Comparison of ENCODE assay signal across 8 cellular contexts in genomic region chr2:218659988-218660358, GRCh38. TPM values are rescaled to one million over a fixed set of nuclear protein-coding genes. Genes with fewer than 3 reads are reported as not detected.
DNase-seq lines count a peak whose midpoint lies in the region; ATAC-seq, FAIRE-seq and TF ChIP-seq lines count a peak whose summit lies in the region.

No MANE protein-coding gene starts in this region.

- H3K36me3 ChIP-seq in heart right ventricle = peaks cover 0 to 68% (median 40%) of the 10 kb centered on the region in 9 donors
- H3K36me3 ChIP-seq in mesenchymal stem cell (ENCODE audit: control insufficient read depth in 1 of 2, insufficient read depth in 2 of 2, low read depth in 1 of 2, low read length in 2 of 2) = peaks cover 56 to 69% of the 10 kb centered on the region in 2 experiments
- peaks cover 4 to 22% of the 10 kb centered on the region in 2 donors for H3K36me3 ChIP-seq in aorta (ENCODE audit: control insufficient read depth in 1 of 2, insufficient read depth in 2 of 2, low read length in 1 of 2)
- H3K36me3 ChIP-seq in small intestine (ENCODE audit: control insufficient read depth in 2 of 2, insufficient read depth in 2 of 2, low read length in 2 of 2) = peaks cover 7 to 17% of the 10 kb centered on the region in 2 donors

- H2BK15ac ChIP-seq in mesenchymal stem cell (ENCODE audit: low read depth, poor library complexity, severe bottlenecking) = no peak overlapping the region

- intact Hi-C loops in heart right ventricle (cut with DNase I) (loop anchor here in 5 of 10 donors (5.0 to 10.0 kb wide), 6 partner anchors 88 to 385 kb away; partner anchors contain the start of genes CNOT9 (in 3 of the 5), USP37 (in 3 of the 5), AAMP (in 1 of the 5) and PNKD (in 1 of the 5)), left ventricle myocardium superior (cut with micrococcal nuclease) (no loop called here), aorta (cut with DNase I) (loop anchor here in 1 of 2 donors (1.0 kb wide), 1 partner anchor 254 kb away; no protein-coding TSS in a partner anchor)

- peaks cover 19% of the 10 kb centered on the region for H3K27me3 Mint-ChIP-seq in brain

- H3K4me3 ChIP-seq in heart right ventricle (peak overlapping the region; percentile 79 to 97 (median 92)), mesenchymal stem cell (ENCODE audit: insufficient read depth in 1 of 2, low read depth in 1 of 2, low read length in 2 of 2) (peak overlapping the region; percentile 69 to 97), aorta (ENCODE audit: low read length in 2 of 2) (peak overlapping the region; percentile 46 to 72), small intestine (ENCODE audit: low read depth in 1 of 2, low read length in 2 of 2) (peak overlapping the region in 1 of 2 donors; percentile 77)

- TF ChIP-seq CTCF in heart right ventricle (IDR thresholded peaks at IDR 0.05) (no peak), brain (conservative IDR thresholded peaks at IDR 0.05) (no peak)

- H3K4me1 Mint-ChIP-seq in brain = peaks cover 30% of the 10 kb centered on the region

- no peak overlapping the region for H2BK120ac ChIP-seq in mesenchymal stem cell (ENCODE audit: low read depth, low read length)

- peaks cover 35% of the 10 kb centered on the region for H3K36me3 Mint-ChIP-seq in brain

- peak overlapping the region; percentile 1 to 76 for H3K4ac ChIP-seq in mesenchymal stem cell (ENCODE audit: low read depth in 1 of 2, low read length in 2 of 2)

- WGBS in heart right ventricle, 2 donors = 12 to 15% methylated on average over 8 of the region's 8 CpGs
- WGBS in mesenchymal stem cell = 37% methylated on average over 8 of the region's 8 CpGs
- 14 to 15% methylated on average over 8 of the region's 8 CpGs for WGBS in aorta, 2 donors
- WGBS in small intestine, 3 donors = 8 to 17% (median 14%) methylated on average over 8 of the region's 8 CpGs

- H3K14ac ChIP-seq in mesenchymal stem cell (ENCODE audit: low read length in 2 of 2) = no peak overlapping the region

- no peak for FAIRE-seq in small intestine (lab: Jason Lieb, UNC)

- peak overlapping the region; percentile 93 to 99 (median 99) for H3K4me3 Mint-ChIP-seq in brain

- H3K18ac ChIP-seq in mesenchymal stem cell (ENCODE audit: low read depth in 1 of 2, low read length in 2 of 2) = no peak overlapping the region

- peak overlapping the region; percentile 90 for H3K9ac ChIP-seq in mesenchymal stem cell (ENCODE audit: low read length)

- no peak for ATAC-seq in heart right ventricle
- ATAC-seq in left ventricle myocardium superior = no peak
- ATAC-seq in aorta (ENCODE audit: low FRiP score) = no peak
- ATAC-seq in HG03439 (IDR thresholded peaks at IDR 0.05; ENCODE audit: unreplicated experiment) = no peak

- no peak overlapping the region for H2BK12ac ChIP-seq in mesenchymal stem cell (ENCODE audit: low read length in 2 of 2)

- H2AK5ac ChIP-seq in mesenchymal stem cell (ENCODE audit: low read length, severe bottlenecking) = no peak overlapping the region

- H3K9me3 Mint-ChIP-seq in brain = no peaks in the 10 kb centered on the region

- no peaks in the 10 kb centered on the region for H3K27me3 ChIP-seq in heart right ventricle
- no peaks in the 10 kb centered on the region for H3K27me3 ChIP-seq in mesenchymal stem cell (ENCODE audit: control insufficient read depth in 1 of 2, insufficient read depth in 1 of 2, low read length in 2 of 2)
- no peaks in the 10 kb centered on the region for H3K27me3 ChIP-seq in aorta (ENCODE audit: control insufficient read depth in 1 of 2, insufficient read depth in 2 of 2, low read length in 1 of 2)
- no peaks in the 10 kb centered on the region for H3K27me3 ChIP-seq in small intestine (ENCODE audit: control insufficient read depth in 2 of 2, insufficient read depth in 2 of 2, low read length in 2 of 2)

- no peaks in the 10 kb centered on the region for H3K9me3 ChIP-seq in heart right ventricle
- no peaks in the 10 kb centered on the region for H3K9me3 ChIP-seq in mesenchymal stem cell (ENCODE audit: control insufficient read depth, low read length)
- no peaks in the 10 kb centered on the region for H3K9me3 ChIP-seq in aorta (ENCODE audit: control insufficient read depth, low read length)
- no peaks in the 10 kb centered on the region for H3K9me3 ChIP-seq in small intestine (ENCODE audit: control insufficient read depth, low read depth)

- no peak overlapping the region for H4K91ac ChIP-seq in mesenchymal stem cell (ENCODE audit: low read length)

- no peak overlapping the region for H2BK5ac ChIP-seq in mesenchymal stem cell (ENCODE audit: low read depth, low read length, poor library complexity, severe bottlenecking)

- peak overlapping the region; percentile 82 for H4K8ac ChIP-seq in mesenchymal stem cell (ENCODE audit: low read length)

- H3K4me2 ChIP-seq in mesenchymal stem cell (ENCODE audit: low read length, poor library complexity, severe bottlenecking) = peak overlapping the region; percentile 85

- H3K27ac Mint-ChIP-seq in brain = peak overlapping the region; percentile 75 to 99 (median 95)

- DNase-seq in heart right ventricle (no peak), left ventricle myocardium superior (no peak), mesenchymal stem cell (no peak), aorta (no peak), HCEC 1CT (no peak), small intestine (no peak)

- H3K4me1 ChIP-seq in heart right ventricle (peaks cover 9 to 41% (median 32%) of the 10 kb centered on the region in 9 donors), mesenchymal stem cell (ENCODE audit: control insufficient read depth, insufficient read depth, low read depth, low read length) (no peaks in the 10 kb centered on the region), aorta (ENCODE audit: control insufficient read depth in 1 of 2, insufficient read depth in 2 of 2, low read length in 2 of 2) (no peaks in the 10 kb centered on the region), small intestine (ENCODE audit: control insufficient read depth in 2 of 2, insufficient read depth in 1 of 2, low read depth in 1 of 2, low read length in 1 of 2) (peaks cover 0 to 7% of the 10 kb centered on the region in 2 donors)

- H3K27ac ChIP-seq in heart right ventricle = peak overlapping the region in 9 of 10 donors; percentile 64 to 88 (median 81)
- no peak overlapping the region for H3K27ac ChIP-seq in mesenchymal stem cell (ENCODE audit: low read length, poor library complexity, severe bottlenecking)
- H3K27ac ChIP-seq in aorta (ENCODE audit: low read depth in 1 of 2, low read length in 2 of 2) = no peak overlapping the region
- H3K27ac ChIP-seq in small intestine (ENCODE audit: low read depth in 1 of 2, low read length in 1 of 2) = peak overlapping the region in 1 of 2 donors; percentile 29

- peak overlapping the region; percentile 95 for H2AFZ ChIP-seq in mesenchymal stem cell (ENCODE audit: low read depth, low read length)

- H3K79me1 ChIP-seq in mesenchymal stem cell (replicated peaks; ENCODE audit: low read length, poor library complexity, severe bottlenecking) = peaks cover 39% of the 10 kb centered on the region

- H3K23ac ChIP-seq in mesenchymal stem cell (ENCODE audit: low read length in 2 of 2) = no peak overlapping the region

RNA-seq across cellular contexts. Expression of gene BCS1L, which starts 0.5 kb away (rescaled TPM):
- 10 to 100 TPM; 34.8 to 53.8 (median 44.6) TPM for total RNA-seq in heart right ventricle
- polyA plus RNA-seq in heart right ventricle = 10 to 100 TPM; 52.8 to 84.2 TPM
- 49.1 TPM for total RNA-seq in left ventricle myocardium superior
- 29.8 TPM for polyA plus RNA-seq in brain (ENCODE audit: insufficient read depth, low read depth, low replicate concordance)
- polyA plus RNA-seq in mesenchymal stem cell (2013, experiment 1 of 2) = 19.4 TPM
- polyA plus RNA-seq in mesenchymal stem cell (2013, experiment 2 of 2) = 20.1 TPM
- total RNA-seq in aorta = 10 to 100 TPM; 21.1 to 32.7 TPM
- polyA plus RNA-seq in aorta = 100 to 1,000 TPM in 1 of 2 donors, 10 to 100 TPM in 1; 12.5 to 111 TPM
- 10 to 100 TPM; 18.9 to 42.7 (median 25.2) TPM for polyA plus RNA-seq in small intestine

RNA-seq across cellular contexts. Expression of gene ZNF142, which starts 0.6 kb away (rescaled TPM):
- total RNA-seq in heart right ventricle (10 to 100 TPM; 17.9 to 29.5 (median 22.9) TPM), left ventricle myocardium superior (21.4 TPM), aorta (10 to 100 TPM; 27.7 to 32.9 TPM)
- polyA plus RNA-seq in heart right ventricle (10 to 100 TPM in 1 of 2 donors, 1 to 10 TPM in 1; 4.4 to 10.2 TPM), brain (ENCODE audit: insufficient read depth, low read depth, low replicate concordance) (20.1 TPM), aorta (10 to 100 TPM in 1 of 2 donors, 1 to 10 TPM in 1; 3.4 to 10.9 TPM), small intestine (1 to 10 TPM; 3.0 to 6.9 (median 3.4) TPM)
- polyA plus RNA-seq in mesenchymal stem cell (2013, experiment 1 of 2) = 9.8 TPM
- 9.0 TPM for polyA plus RNA-seq in mesenchymal stem cell (2013, experiment 2 of 2)

RNA-seq across cellular contexts. Expression of gene RNF25, which starts 11.8 kb away (rescaled TPM):
- 10 to 100 TPM; 13.5 to 20.3 (median 16.3) TPM for total RNA-seq in heart right ventricle
- polyA plus RNA-seq in heart right ventricle = 10 to 100 TPM; 18.1 to 25.4 TPM
- 12.4 TPM for total RNA-seq in left ventricle myocardium superior
- 34.0 TPM for polyA plus RNA-seq in brain (ENCODE audit: insufficient read depth, low read depth, low replicate concordance)
- polyA plus RNA-seq in mesenchymal stem cell (2013, experiment 1 of 2) = 32.9 TPM
- 27.7 TPM for polyA plus RNA-seq in mesenchymal stem cell (2013, experiment 2 of 2)
- total RNA-seq in aorta = 10 to 100 TPM; 22.1 to 24.0 TPM
- 10 to 100 TPM; 10.9 to 28.0 TPM for polyA plus RNA-seq in aorta
- polyA plus RNA-seq in small intestine = 10 to 100 TPM; 15.1 to 19.8 (median 17.7) TPM

RNA-seq across cellular contexts. Expression of gene STK36, which starts 11.9 kb away (rescaled TPM):
- total RNA-seq in heart right ventricle (10 to 100 TPM in 1 of 10 donors, 1 to 10 TPM in 9; 4.2 to 16.0 (median 6.5) TPM), left ventricle myocardium superior (12.9 TPM), aorta (10 to 100 TPM; 21.8 to 45.8 TPM)
- polyA plus RNA-seq in heart right ventricle (10 to 100 TPM in 1 of 2 donors, 1 to 10 TPM in 1; 7.5 to 18.8 TPM), brain (ENCODE audit: insufficient read depth, low read depth, low replicate concordance) (12.8 TPM), aorta (10 to 100 TPM in 1 of 2 donors, 1 to 10 TPM in 1; 8.0 to 46.4 TPM), small intestine (10 to 100 TPM in 2 of 3 donors, 1 to 10 TPM in 1; 9.7 to 18.1 (median 11.7) TPM)
- polyA plus RNA-seq in mesenchymal stem cell (2013, experiment 1 of 2) = 20.1 TPM
- polyA plus RNA-seq in mesenchymal stem cell (2013, experiment 2 of 2) = 18.3 TPM

RNA-seq across cellular contexts. Expression of gene TTLL4, which starts 50.7 kb away (rescaled TPM):
- total RNA-seq in heart right ventricle (1 to 10 TPM; 4.3 to 8.2 (median 6.4) TPM), left ventricle myocardium superior (4.6 TPM), aorta (10 to 100 TPM; 22.3 to 36.3 TPM)
- polyA plus RNA-seq in heart right ventricle (10 to 100 TPM in 1 of 2 donors, 1 to 10 TPM in 1; 7.3 to 10.3 TPM), brain (ENCODE audit: insufficient read depth, low read depth, low replicate concordance) (13.7 TPM), aorta (10 to 100 TPM in 1 of 2 donors, 1 to 10 TPM in 1; 1.9 to 28.8 TPM), small intestine (10 to 100 TPM in 2 of 3 donors, 1 to 10 TPM in 1; 8.6 to 14.1 (median 11.0) TPM)
- 19.8 TPM for polyA plus RNA-seq in mesenchymal stem cell (2013, experiment 1 of 2)
- polyA plus RNA-seq in mesenchymal stem cell (2013, experiment 2 of 2) = 20.5 TPM

Comparison
In these comparisons a context has a peak if more than half of its experiments do, and no peak if none do; other contexts are left out.
1. H3K27ac ChIP-seq: peak in heart right ventricle (9 of 10); none in mesenchymal stem cell (single experiment) and aorta (0 of 2).